ENCODE assay signal across 30 cellular contexts in the genomic region with DNA sequence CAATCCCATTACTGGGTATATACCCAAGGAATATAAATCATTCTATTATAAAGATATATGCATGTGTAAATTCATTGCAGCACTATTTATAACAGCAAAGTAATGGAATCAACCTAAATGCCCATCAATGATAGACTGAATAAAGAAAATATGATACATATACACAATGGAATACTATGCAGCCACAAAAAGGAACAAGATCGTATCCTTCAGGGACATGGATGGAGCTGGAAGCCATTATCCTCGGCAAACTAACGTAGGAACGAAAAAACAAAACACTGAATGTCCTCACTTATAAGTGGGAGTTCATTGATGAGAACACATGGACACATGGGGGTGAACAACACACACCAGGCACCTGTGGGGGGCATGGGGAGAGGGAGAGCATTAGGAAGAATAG.
"Had no signal": no experiment of that assay in that cellular context is flagged by ENCODE, and none has a peak within 500 bp of the region (broad histone marks: within the 10 kb centered on the region; RNA-seq: fewer than 3 reads in every experiment).

No MANE protein-coding gene starts in this region.

- DNase-seq: colonic mucosa; cortex of kidney; dermis blood vessel endothelial cell; dorsolateral prefrontal cortex; effector CD4-positive, alpha-beta T cell; effector CD8-positive, alpha-beta T cell; effector memory CD4-positive, alpha-beta T cell; effector memory CD8-positive, alpha-beta T cell; endodermal cell; erythroblast; esophagus squamous epithelium; foreskin fibroblast; foreskin keratinocyte; foreskin melanocyte; gastrocnemius medialis; glutamatergic neuron; head of caudate nucleus; heart left ventricle; heart right ventricle had no signal

- H3K27me3 ChIP-seq: colonic mucosa, dorsolateral prefrontal cortex, esophagus muscularis mucosa, esophagus squamous epithelium, foreskin keratinocyte, gastrocnemius medialis, gastroesophageal sphincter, heart left ventricle, heart right ventricle, hepatocyte had no signal

- H3K9me3 ChIP-seq: colonic mucosa had no signal

- FAIRE-seq: colon, endometrium, endothelial cell of umbilical vein, frontal cortex had no signal

- H3K4me1 Mint-ChIP-seq: endodermal cell had no signal

- H3K79me2 ChIP-seq: hepatocyte had no signal

- H3K27ac Mint-ChIP-seq: dendritic cell treated with granulocyte-macrophage colony-stimulating factor and Interleukin-4, amounts not matched to agents 40 ng/mL and 50 ng/mL, for 4 days; effector memory CD8-positive, alpha-beta T cell; endodermal cell had no signal

- H3K27ac ChIP-seq: colonic mucosa, coronary artery, dorsolateral prefrontal cortex, epithelial cell of prostate, esophagus muscularis mucosa, esophagus squamous epithelium, foreskin keratinocyte, gastrocnemius medialis, gastroesophageal sphincter, heart left ventricle, heart right ventricle, hepatocyte had no signal

- H3K27me3 Mint-ChIP-seq: dendritic cell treated with granulocyte-macrophage colony-stimulating factor and Interleukin-4, amounts not matched to agents 40 ng/mL and 50 ng/mL, for 4 days; effector memory CD8-positive, alpha-beta T cell had no signal

- H3K4me3 Mint-ChIP-seq: dendritic cell treated with granulocyte-macrophage colony-stimulating factor and Interleukin-4, amounts not matched to agents 40 ng/mL and 50 ng/mL, for 4 days; effector memory CD8-positive, alpha-beta T cell; endodermal cell had no signal

- ATAC-seq: effector memory CD8-positive, alpha-beta T cell; esophagus mucosa; foreskin keratinocyte; gastrocnemius medialis; gastroesophageal sphincter; heart left ventricle; heart right ventricle had no signal

- H2AFZ ChIP-seq: hepatocyte had no signal

- H3K4me2 ChIP-seq: hepatocyte had no signal

- H3K4me1 ChIP-seq: colonic mucosa, esophagus muscularis mucosa, esophagus squamous epithelium, foreskin keratinocyte, gastroesophageal sphincter, heart left ventricle had no signal

- H3K36me3 ChIP-seq: colonic mucosa, esophagus muscularis mucosa, gastrocnemius medialis, gastroesophageal sphincter, heart right ventricle had no signal

- H3K4me3 ChIP-seq: colonic mucosa, coronary artery, dorsolateral prefrontal cortex, esophagus muscularis mucosa, esophagus squamous epithelium, gastrocnemius medialis, gastroesophageal sphincter, heart left ventricle, heart right ventricle, hepatocyte had no signal
